Comparison of ENCODE assay signal across 1 cellular context in the genomic region with DNA sequence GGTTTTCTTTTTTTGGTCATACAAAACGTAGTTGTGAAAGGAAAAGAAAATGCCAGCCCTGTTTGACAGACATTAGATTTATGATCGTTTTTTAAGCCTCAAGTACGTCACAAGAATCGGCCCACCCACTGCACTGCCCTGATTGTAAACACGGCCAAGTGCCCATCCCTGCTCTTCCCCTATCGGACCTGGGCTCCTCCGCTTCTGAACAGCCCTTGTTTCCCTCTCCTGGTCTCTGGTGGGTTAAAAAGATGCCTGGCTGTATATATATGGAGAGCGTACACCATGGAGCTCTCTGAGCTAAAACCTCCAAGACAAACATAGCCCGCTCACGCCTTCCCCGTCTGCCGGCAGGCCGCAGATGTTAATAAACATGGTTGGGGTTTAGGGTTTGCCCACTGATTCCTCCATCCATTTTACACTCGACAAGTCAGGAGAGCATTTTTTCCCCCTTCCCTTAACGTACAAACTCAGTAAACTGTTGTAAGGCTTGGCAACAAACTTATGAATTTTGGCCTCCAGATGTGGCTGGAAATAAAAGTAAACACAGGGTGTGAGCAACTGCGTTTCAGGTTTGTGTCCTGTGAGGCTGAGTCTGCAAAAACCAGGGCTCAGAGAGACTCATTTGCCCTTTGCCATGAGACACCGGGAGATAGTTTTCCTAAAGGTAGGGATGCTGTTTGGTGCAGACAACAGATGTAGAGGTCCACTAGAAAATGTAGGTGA.
TF ChIP-seq lines count a peak whose summit lies in the region.

No MANE protein-coding gene starts in this region.

TF ChIP-seq in HepG2, 621 proteins besides CTCF, POLR2A, EP300 and RAD21 (continued from another document and continues in another):
- TF ChIP-seq, protein P1, sequence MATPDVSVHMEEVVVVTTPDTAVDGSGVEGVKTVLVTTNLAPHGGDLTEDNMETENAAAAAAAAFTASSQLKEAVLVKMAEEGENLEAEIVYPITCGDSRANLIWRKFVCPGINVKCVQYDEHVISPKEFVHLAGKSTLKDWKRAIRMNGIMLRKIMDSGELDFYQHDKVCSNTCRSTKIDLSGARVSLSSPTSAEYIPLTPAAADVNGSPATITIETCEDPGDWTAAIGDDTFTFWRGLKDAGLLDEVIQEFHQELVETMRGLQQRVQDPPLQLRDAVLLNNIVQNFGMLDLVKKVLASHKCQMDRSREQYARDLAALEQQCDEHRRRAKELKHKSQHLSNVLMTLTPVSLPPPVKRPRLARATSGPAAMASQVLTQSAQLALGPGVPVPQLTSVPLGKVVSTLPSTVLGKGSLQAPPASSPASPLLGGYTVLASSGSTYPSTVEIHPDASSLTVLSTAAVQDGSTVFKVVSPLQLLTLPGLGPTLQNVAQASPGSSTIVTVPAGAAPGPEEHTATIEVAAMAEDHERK (CRISPR knock-in tag; IDR thresholded peaks at IDR 0.05; ENCODE audit: low read depth) = no peak
- TF ChIP-seq, protein P2, sequence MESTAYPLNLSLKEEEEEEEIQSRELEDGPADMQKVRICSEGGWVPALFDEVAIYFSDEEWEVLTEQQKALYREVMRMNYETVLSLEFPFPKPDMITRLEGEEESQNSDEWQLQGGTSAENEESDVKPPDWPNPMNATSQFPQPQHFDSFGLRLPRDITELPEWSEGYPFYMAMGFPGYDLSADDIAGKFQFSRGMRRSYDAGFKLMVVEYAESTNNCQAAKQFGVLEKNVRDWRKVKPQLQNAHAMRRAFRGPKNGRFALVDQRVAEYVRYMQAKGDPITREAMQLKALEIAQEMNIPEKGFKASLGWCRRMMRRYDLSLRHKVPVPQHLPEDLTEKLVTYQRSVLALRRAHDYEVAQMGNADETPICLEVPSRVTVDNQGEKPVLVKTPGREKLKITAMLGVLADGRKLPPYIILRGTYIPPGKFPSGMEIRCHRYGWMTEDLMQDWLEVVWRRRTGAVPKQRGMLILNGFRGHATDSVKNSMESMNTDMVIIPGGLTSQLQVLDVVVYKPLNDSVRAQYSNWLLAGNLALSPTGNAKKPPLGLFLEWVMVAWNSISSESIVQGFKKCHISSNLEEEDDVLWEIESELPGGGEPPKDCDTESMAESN (CRISPR knock-in tag; conservative IDR thresholded peaks at IDR 0.05) = peak; percentile 74
- 0 out of 2 replicates have a peak, but pooled peaks have one; percentile 67 for TF ChIP-seq ZBTB42 (CRISPR knock-in tag; IDR thresholded peaks at IDR 0.05)
- TF ChIP-seq, protein P3, sequence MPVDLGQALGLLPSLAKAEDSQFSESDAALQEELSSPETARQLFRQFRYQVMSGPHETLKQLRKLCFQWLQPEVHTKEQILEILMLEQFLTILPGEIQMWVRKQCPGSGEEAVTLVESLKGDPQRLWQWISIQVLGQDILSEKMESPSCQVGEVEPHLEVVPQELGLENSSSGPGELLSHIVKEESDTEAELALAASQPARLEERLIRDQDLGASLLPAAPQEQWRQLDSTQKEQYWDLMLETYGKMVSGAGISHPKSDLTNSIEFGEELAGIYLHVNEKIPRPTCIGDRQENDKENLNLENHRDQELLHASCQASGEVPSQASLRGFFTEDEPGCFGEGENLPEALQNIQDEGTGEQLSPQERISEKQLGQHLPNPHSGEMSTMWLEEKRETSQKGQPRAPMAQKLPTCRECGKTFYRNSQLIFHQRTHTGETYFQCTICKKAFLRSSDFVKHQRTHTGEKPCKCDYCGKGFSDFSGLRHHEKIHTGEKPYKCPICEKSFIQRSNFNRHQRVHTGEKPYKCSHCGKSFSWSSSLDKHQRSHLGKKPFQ (CRISPR knock-in tag; IDR thresholded peaks at IDR 0.05; ENCODE audit: insufficient replicate concordance) = no peak
- TF ChIP-seq HDAC1 (CRISPR knock-in tag; IDR thresholded peaks at IDR 0.05) = no peak
- TF ChIP-seq, protein P4, sequence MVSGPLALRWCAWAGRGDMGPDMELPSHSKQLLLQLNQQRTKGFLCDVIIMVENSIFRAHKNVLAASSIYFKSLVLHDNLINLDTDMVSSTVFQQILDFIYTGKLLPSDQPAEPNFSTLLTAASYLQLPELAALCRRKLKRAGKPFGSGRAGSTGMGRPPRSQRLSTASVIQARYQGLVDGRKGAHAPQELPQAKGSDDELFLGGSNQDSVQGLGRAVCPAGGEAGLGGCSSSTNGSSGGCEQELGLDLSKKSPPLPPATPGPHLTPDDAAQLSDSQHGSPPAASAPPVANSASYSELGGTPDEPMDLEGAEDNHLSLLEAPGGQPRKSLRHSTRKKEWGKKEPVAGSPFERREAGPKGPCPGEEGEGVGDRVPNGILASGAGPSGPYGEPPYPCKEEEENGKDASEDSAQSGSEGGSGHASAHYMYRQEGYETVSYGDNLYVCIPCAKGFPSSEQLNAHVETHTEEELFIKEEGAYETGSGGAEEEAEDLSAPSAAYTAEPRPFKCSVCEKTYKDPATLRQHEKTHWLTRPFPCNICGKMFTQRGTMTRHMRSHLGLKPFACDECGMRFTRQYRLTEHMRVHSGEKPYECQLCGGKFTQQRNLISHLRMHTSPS (CRISPR knock-in tag; IDR thresholded peaks at IDR 0.05; ENCODE audit: low read depth) = no peak
- TF ChIP-seq, protein P5, sequence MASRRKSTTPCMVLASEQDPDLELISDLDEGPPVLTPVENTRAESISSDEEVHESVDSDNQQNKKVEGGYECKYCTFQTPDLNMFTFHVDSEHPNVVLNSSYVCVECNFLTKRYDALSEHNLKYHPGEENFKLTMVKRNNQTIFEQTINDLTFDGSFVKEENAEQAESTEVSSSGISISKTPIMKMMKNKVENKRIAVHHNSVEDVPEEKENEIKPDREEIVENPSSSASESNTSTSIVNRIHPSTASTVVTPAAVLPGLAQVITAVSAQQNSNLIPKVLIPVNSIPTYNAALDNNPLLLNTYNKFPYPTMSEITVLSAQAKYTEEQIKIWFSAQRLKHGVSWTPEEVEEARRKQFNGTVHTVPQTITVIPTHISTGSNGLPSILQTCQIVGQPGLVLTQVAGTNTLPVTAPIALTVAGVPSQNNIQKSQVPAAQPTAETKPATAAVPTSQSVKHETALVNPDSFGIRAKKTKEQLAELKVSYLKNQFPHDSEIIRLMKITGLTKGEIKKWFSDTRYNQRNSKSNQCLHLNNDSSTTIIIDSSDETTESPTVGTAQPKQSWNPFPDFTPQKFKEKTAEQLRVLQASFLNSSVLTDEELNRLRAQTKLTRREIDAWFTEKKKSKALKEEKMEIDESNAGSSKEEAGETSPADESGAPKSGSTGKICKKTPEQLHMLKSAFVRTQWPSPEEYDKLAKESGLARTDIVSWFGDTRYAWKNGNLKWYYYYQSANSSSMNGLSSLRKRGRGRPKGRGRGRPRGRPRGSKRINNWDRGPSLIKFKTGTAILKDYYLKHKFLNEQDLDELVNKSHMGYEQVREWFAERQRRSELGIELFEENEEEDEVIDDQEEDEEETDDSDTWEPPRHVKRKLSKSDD (CRISPR knock-in tag; IDR thresholded peaks at IDR 0.05; ENCODE audit: low read depth) = no peak; the same call in 1 of the 2 replicates
- no peak for TF ChIP-seq TCF12 (IDR thresholded peaks at IDR 0.05)
- no peak for TF ChIP-seq TCF12 (CRISPR knock-in tag; IDR thresholded peaks at IDR 0.05)
- TF ChIP-seq ZNF644 (CRISPR knock-in tag; IDR thresholded peaks at IDR 0.05; ENCODE audit: low read depth) = no peak
- TF ChIP-seq ZNF17 (CRISPR knock-in tag; IDR thresholded peaks at IDR 0.05) = no peak
- no peak for TF ChIP-seq RBM39 (IDR thresholded peaks at IDR 0.05; ENCODE audit: low read depth, low read length, poor library complexity, severe bottlenecking)
- no peak for TF ChIP-seq SRF (IDR thresholded peaks at IDR 0.05; ENCODE audit: low read depth, low read length)
- TF ChIP-seq KDM2A (CRISPR knock-in tag; IDR thresholded peaks at IDR 0.05; ENCODE audit: borderline replicate concordance, low read depth) = peak; percentile 64; the same call in 1 of the 2 replicates
- TF ChIP-seq, protein P6, sequence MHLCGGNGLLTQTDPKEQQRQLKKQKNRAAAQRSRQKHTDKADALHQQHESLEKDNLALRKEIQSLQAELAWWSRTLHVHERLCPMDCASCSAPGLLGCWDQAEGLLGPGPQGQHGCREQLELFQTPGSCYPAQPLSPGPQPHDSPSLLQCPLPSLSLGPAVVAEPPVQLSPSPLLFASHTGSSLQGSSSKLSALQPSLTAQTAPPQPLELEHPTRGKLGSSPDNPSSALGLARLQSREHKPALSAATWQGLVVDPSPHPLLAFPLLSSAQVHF (CRISPR knock-in tag; IDR thresholded peaks at IDR 0.05) = no peak
- TF ChIP-seq PPARG (CRISPR knock-in tag; conservative IDR thresholded peaks at IDR 0.05) = no peak
- 0 out of 2 replicates have a peak, but pooled peaks have one; percentile 38 for TF ChIP-seq FOXK1 (CRISPR knock-in tag; IDR thresholded peaks at IDR 0.05; ENCODE audit: borderline replicate concordance, low read depth)
- TF ChIP-seq, protein P7, sequence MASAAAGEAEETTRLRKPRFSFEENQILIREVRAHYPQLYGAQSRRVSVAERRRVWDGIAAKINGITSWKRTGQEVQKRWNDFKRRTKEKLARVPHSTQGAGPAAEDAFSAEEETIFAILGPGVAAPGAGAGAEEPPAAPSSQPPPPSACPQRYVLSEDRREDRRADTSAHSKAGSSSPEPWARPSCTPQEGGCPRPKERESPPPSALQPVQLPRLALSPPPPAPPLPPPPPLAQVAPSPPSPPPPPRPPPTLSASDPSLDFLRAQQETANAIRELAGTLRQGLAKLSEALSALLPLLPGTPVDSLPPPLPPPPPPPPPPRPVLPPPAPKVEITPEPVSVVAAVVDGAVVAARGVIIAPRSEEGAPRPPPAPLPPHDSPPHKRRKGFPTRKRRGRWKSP (CRISPR knock-in tag; IDR thresholded peaks at IDR 0.05) = no peak
- TF ChIP-seq SETDB1 (CRISPR knock-in tag; IDR thresholded peaks at IDR 0.05; ENCODE audit: borderline replicate concordance) = no peak
- TF ChIP-seq CBX5 (CRISPR knock-in tag; IDR thresholded peaks at IDR 0.05; ENCODE audit: borderline replicate concordance) = no peak
- peak; percentile 84 for TF ChIP-seq ZNF652 (CRISPR knock-in tag; IDR thresholded peaks at IDR 0.05; ENCODE audit: borderline replicate concordance, low read depth)
- TF ChIP-seq GZF1 (CRISPR knock-in tag; IDR thresholded peaks at IDR 0.05) = no peak
- TF ChIP-seq ZNF383 (CRISPR knock-in tag; IDR thresholded peaks at IDR 0.05; ENCODE audit: borderline replicate concordance) = no peak
- no peak for TF ChIP-seq ZNF569 (CRISPR knock-in tag; IDR thresholded peaks at IDR 0.05; ENCODE audit: borderline replicate concordance)
- TF ChIP-seq ATF7 (IDR thresholded peaks at IDR 0.05) = no peak
- TF ChIP-seq ATF7 (CRISPR knock-in tag; IDR thresholded peaks at IDR 0.05) = no peak
- no peak for TF ChIP-seq CREM (IDR thresholded peaks at IDR 0.05)
- no peak for TF ChIP-seq CREM (CRISPR knock-in tag; IDR thresholded peaks at IDR 0.05)
- TF ChIP-seq, protein P8, sequence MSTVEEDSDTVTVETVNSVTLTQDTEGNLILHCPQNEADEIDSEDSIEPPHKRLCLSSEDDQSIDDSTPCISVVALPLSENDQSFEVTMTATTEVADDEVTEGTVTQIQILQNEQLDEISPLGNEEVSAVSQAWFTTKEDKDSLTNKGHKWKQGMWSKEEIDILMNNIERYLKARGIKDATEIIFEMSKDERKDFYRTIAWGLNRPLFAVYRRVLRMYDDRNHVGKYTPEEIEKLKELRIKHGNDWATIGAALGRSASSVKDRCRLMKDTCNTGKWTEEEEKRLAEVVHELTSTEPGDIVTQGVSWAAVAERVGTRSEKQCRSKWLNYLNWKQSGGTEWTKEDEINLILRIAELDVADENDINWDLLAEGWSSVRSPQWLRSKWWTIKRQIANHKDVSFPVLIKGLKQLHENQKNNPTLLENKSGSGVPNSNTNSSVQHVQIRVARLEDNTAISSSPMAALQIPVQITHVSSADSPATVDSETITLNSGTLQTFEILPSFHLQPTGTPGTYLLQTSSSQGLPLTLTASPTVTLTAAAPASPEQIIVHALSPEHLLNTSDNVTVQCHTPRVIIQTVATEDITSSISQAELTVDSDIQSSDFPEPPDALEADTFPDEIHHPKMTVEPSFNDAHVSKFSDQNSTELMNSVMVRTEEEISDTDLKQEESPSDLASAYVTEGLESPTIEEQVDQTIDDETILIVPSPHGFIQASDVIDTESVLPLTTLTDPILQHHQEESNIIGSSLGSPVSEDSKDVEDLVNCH (CRISPR knock-in tag; IDR thresholded peaks at IDR 0.05) = no peak
- TF ChIP-seq, protein P9, sequence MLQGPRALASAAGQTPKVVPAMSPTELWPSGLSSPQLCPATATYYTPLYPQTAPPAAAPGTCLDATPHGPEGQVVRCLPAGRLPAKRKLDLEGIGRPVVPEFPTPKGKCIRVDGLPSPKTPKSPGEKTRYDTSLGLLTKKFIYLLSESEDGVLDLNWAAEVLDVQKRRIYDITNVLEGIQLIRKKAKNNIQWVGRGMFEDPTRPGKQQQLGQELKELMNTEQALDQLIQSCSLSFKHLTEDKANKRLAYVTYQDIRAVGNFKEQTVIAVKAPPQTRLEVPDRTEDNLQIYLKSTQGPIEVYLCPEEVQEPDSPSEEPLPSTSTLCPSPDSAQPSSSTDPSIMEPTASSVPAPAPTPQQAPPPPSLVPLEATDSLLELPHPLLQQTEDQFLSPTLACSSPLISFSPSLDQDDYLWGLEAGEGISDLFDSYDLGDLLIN (CRISPR knock-in tag; IDR thresholded peaks at IDR 0.05; ENCODE audit: borderline replicate concordance) = no peak
- TF ChIP-seq MBNL3 (CRISPR knock-in tag; conservative IDR thresholded peaks at IDR 0.05) = no peak
- TF ChIP-seq, protein P10, sequence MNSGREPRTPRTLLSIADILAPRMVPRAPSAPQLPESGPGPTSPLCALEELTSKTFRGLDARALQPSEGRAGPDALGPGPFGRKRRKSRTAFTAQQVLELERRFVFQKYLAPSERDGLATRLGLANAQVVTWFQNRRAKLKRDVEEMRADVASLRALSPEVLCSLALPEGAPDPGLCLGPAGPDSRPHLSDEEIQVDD (CRISPR knock-in tag; IDR thresholded peaks at IDR 0.05; ENCODE audit: borderline replicate concordance) = no peak
- TF ChIP-seq ZNF567 (CRISPR knock-in tag; IDR thresholded peaks at IDR 0.05; ENCODE audit: borderline replicate concordance) = no peak
- no peak for TF ChIP-seq CHD2 (IDR thresholded peaks at IDR 0.05; ENCODE audit: low read depth, low read length)
